Comparison of ENCODE assay signal across 1 cellular context in genomic region chr1:220747426-220748090, GRCh38.
TF ChIP-seq lines count a peak whose summit lies in the region.

No MANE protein-coding gene starts in this region.

TF ChIP-seq in GM12878, 131 proteins besides CTCF, POLR2A, EP300 and RAD21:
- TF ChIP-seq MYB (IDR thresholded peaks at IDR 0.05; ENCODE audit: borderline replicate concordance, low read depth, low read length) (no peak), ZNF274 (IDR thresholded peaks at IDR 0.05; ENCODE audit: insufficient read depth, insufficient read length) (no peak), SP1 (IDR thresholded peaks at IDR 0.05; ENCODE audit: low read depth, low read length) (no peak), BCLAF1 (IDR thresholded peaks at IDR 0.05) (no peak), ZNF24 (IDR thresholded peaks at IDR 0.05) (no peak), IRF5 (IDR thresholded peaks at IDR 0.05; ENCODE audit: borderline replicate concordance) (no peak), NRF1 (conservative IDR thresholded peaks at IDR 0.05; ENCODE audit: low read depth, low read length) (no peak), HDGF (IDR thresholded peaks at IDR 0.05) (no peak), SPI1 (IDR thresholded peaks at IDR 0.05; ENCODE audit: borderline replicate concordance, insufficient read depth, low read depth, low read length) (no peak), SIX5 (IDR thresholded peaks at IDR 0.05; ENCODE audit: low read depth, low read length, severe bottlenecking) (no peak), CBFB (IDR thresholded peaks at IDR 0.05; ENCODE audit: low read depth) (no peak), ZNF207 (IDR thresholded peaks at IDR 0.05; ENCODE audit: borderline replicate concordance) (no peak)
- TF ChIP-seq, protein P1, sequence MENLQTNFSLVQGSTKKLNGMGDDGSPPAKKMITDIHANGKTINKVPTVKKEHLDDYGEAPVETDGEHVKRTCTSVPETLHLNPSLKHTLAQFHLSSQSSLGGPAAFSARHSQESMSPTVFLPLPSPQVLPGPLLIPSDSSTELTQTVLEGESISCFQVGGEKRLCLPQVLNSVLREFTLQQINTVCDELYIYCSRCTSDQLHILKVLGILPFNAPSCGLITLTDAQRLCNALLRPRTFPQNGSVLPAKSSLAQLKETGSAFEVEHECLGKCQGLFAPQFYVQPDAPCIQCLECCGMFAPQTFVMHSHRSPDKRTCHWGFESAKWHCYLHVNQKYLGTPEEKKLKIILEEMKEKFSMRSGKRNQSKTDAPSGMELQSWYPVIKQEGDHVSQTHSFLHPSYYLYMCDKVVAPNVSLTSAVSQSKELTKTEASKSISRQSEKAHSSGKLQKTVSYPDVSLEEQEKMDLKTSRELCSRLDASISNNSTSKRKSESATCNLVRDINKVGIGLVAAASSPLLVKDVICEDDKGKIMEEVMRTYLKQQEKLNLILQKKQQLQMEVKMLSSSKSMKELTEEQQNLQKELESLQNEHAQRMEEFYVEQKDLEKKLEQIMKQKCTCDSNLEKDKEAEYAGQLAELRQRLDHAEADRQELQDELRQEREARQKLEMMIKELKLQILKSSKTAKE (IDR thresholded peaks at IDR 0.05; ENCODE audit: low read depth, poor library complexity, severe bottlenecking), result no peak
- TF ChIP-seq, protein P2, sequence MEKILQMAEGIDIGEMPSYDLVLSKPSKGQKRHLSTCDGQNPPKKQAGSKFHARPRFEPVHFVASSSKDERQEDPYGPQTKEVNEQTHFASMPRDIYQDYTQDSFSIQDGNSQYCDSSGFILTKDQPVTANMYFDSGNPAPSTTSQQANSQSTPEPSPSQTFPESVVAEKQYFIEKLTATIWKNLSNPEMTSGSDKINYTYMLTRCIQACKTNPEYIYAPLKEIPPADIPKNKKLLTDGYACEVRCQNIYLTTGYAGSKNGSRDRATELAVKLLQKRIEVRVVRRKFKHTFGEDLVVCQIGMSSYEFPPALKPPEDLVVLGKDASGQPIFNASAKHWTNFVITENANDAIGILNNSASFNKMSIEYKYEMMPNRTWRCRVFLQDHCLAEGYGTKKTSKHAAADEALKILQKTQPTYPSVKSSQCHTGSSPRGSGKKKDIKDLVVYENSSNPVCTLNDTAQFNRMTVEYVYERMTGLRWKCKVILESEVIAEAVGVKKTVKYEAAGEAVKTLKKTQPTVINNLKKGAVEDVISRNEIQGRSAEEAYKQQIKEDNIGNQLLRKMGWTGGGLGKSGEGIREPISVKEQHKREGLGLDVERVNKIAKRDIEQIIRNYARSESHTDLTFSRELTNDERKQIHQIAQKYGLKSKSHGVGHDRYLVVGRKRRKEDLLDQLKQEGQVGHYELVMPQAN (conservative IDR thresholded peaks at IDR 0.05), result no peak
- TF ChIP-seq, protein P3, sequence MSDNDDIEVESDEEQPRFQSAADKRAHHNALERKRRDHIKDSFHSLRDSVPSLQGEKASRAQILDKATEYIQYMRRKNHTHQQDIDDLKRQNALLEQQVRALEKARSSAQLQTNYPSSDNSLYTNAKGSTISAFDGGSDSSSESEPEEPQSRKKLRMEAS (IDR thresholded peaks at IDR 0.05; ENCODE audit: low read depth, low read length), result no peak
